In the genomic region with DNA sequence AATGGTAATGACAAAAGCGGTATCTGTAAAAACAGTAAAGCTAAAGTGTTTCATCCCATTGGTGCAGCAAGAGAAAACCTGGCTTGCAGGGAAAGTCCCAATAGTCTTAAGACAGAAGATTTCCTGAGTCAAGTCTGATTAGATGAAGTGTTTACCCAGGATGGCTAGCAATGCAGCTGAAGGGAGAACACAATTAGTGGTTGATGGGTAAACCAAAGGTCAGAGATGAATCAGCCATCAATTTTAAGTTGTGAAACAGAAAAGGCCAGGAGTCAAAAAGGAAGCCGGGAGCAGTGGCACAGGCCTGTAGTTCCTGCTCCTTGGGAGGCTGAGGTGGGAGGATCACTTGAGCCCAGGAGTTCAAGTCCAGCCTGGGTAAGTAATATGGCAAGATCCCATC, we compare ENCODE assay signal across 11 cellular contexts. TPM values are rescaled to one million over a fixed set of nuclear protein-coding genes. Genes with fewer than 3 reads are reported as not detected.
DNase-seq lines count a peak whose midpoint lies in the region; ATAC-seq, FAIRE-seq and TF ChIP-seq lines count a peak whose summit lies in the region.
"Had no signal": no experiment of that assay in that cellular context is flagged by ENCODE, and none has a peak within 500 bp of the region (broad histone marks: within the 10 kb centered on the region; RNA-seq: fewer than 3 reads in every experiment).

No MANE protein-coding gene starts in this region.

- peak; percentile 63 for ATAC-seq in HG03442 (IDR thresholded peaks at IDR 0.05; ENCODE audit: unreplicated experiment)
- ATAC-seq in HepG2, result peak; percentile 17; the same call in 1 of the 3 replicates
- ATAC-seq in WTC11, result no peak
- ATAC-seq in lower lobe of right lung, result no peak

- CTCF ChIA-PET in Calu3 (lab: Charles Lee) (no interaction called here), HepG2 (lab: Yijun Ruan, JAX; ENCODE audit: low intra/inter-chr PET ratio, low total read pairs) (no interaction called here), WTC11 (lab: Charles Lee) (no interaction called here)

- no peaks in the 10 kb centered on the region for H3K27me3 Mint-ChIP-seq in Calu3 (ENCODE audit: unreplicated experiment)
- H3K27me3 Mint-ChIP-seq in WTC11 (ENCODE audit: low read depth), result no peaks in the 10 kb centered on the region

- H3K36me3 Mint-ChIP-seq in Calu3 (ENCODE audit: insufficient read depth, unreplicated experiment) (peaks cover 48% of the 10 kb centered on the region), WTC11 (peaks cover 76% of the 10 kb centered on the region)

- no peak for FAIRE-seq in HepG2 (lab: Jason Lieb, UNC)

- H3K9ac ChIP-seq in HepG2 (ENCODE audit: insufficient read depth, low read depth, low read length), result no peak overlapping the region

- no peaks in the 10 kb centered on the region for H3K79me2 ChIP-seq in HepG2 (ENCODE audit: insufficient read depth, low read length)

- TF ChIP-seq RAD21 in HepG2 (CRISPR knock-in tag; IDR thresholded peaks at IDR 0.05), result no peak

- 92% methylated on average over 2 of the region's 2 CpGs for WGBS in HepG2 (ENCODE audit: low lambda C conversion rate)
- 82 to 92% methylated on average over 2 of the region's 2 CpGs for WGBS in transverse colon (ENCODE audit: low coverage in 1 of 2), 2 donors

- TF ChIP-seq EP300 in HepG2 (IDR thresholded peaks at IDR 0.05; ENCODE audit: low read depth in 2 of 2, low read length in 2 of 2) (no peak), HepG2 (CRISPR knock-in tag; IDR thresholded peaks at IDR 0.05; ENCODE audit: borderline replicate concordance) (no peak), transverse colon (IDR thresholded peaks at IDR 0.05; ENCODE audit: low read depth) (no peak)

- H3K27ac ChIP-seq in HepG2 (ENCODE audit: extremely low read length, insufficient read depth, low read length) (no peak overlapping the region), transverse colon (no peak overlapping the region), lower lobe of right lung (no peak overlapping the region)

- peaks cover 63 to 96% of the 10 kb centered on the region in 2 experiments for H3K36me3 ChIP-seq in HepG2 (replicated peaks in 1 of 2; ENCODE audit: control insufficient read depth in 1 of 2, insufficient read depth in 2 of 2, low read length in 2 of 2)
- peaks cover 0 to 94% (median 40%) of the 10 kb centered on the region in 4 donors for H3K36me3 ChIP-seq in transverse colon
- peaks cover 97% of the 10 kb centered on the region for H3K36me3 ChIP-seq in lower lobe of right lung

- peaks cover 3% of the 10 kb centered on the region; the same call in 1 of the 2 replicates for H4K20me1 ChIP-seq in HepG2 (ENCODE audit: insufficient read depth, low read length)

- H3K4me3 ChIP-seq in astrocyte of the spinal cord (ENCODE audit: low read depth, low read length) (no peak overlapping the region), HepG2 (replicated peaks in 1 of 3; ENCODE audit: insufficient read depth in 1 of 3, low read depth in 2 of 3, low read length in 3 of 3) (no peak overlapping the region), transverse colon (no peak overlapping the region), lower lobe of right lung (no peak overlapping the region)

- H3K4me1 Mint-ChIP-seq in Calu3 (ENCODE audit: low read depth, unreplicated experiment) (peaks cover 10% of the 10 kb centered on the region), WTC11 (no peaks in the 10 kb centered on the region)

- POLR2A ChIA-PET in HepG2 (lab: Yijun Ruan, JAX) (interaction anchor here (1.2 to 1.8 kb wide), 2 partner anchors 53 to 63 kb away, joined by 3 to 5 read pairs; a partner anchor contains a TSS), WTC11 (lab: Charles Lee) (no interaction called here)

- BruUV-seq in Calu3 (replicated peaks; lab: Mats Ljungman, UMichigan), result no TSS peak
- BruUV-seq in HepG2 (replicated peaks; lab: Mats Ljungman, UMichigan), result no TSS peak

- TF ChIP-seq POLR2A in HepG2 (IDR thresholded peaks at IDR 0.05; ENCODE audit: insufficient read depth in 1 of 2, low read depth in 2 of 2, low read length in 2 of 2) (no peak), transverse colon (IDR thresholded peaks at IDR 0.05) (no peak)

- H3K4me3 Mint-ChIP-seq in Calu3 (ENCODE audit: low read depth, unreplicated experiment) (no peak overlapping the region), WTC11 (no peak overlapping the region)

- H3K27me3 ChIP-seq in HepG2 (ENCODE audit: control insufficient read depth in 1 of 2, insufficient read depth in 2 of 2, low read length in 2 of 2) (no peaks in the 10 kb centered on the region), transverse colon (no peaks in the 10 kb centered on the region), lower lobe of right lung (ENCODE audit: low read depth) (no peaks in the 10 kb centered on the region)

- peak overlapping the region; percentile 1 for H3K27ac Mint-ChIP-seq in Calu3 (ENCODE audit: unreplicated experiment)
- H3K27ac Mint-ChIP-seq in WTC11, result no peak overlapping the region

- DNase-seq in Calu3 (peak; percentile 39), astrocyte of the spinal cord (ENCODE audit: low read depth, low spot score) (peak; percentile 68), HepG2 (ENCODE audit: low spot score) (no peak), WTC11 (ENCODE audit: low spot score) (no peak), transverse colon (no peak), lower lobe of right lung (no peak), iPS-NIHi11 (ENCODE audit: low spot score) (no peak)
- DNase-seq: activated effector memory CD4-positive, alpha-beta T cell treated with Interleukin-2 at 50 U/mL for 16 hours; KBM-7; T-helper 9 cell had no signal

- H3K4me1 ChIP-seq in HepG2 (ENCODE audit: insufficient read depth, low read length) (0 out of 2 replicates have a peak, but pooled peaks cover 10% of the 10 kb centered on the region), transverse colon (no peaks in the 10 kb centered on the region), lower lobe of right lung (no peaks in the 10 kb centered on the region)

- in situ Hi-C loops in astrocyte of the spinal cord (cut with HindIII; ENCODE audit: low sequenced_read_pairs) (no loop called here), HepG2 (cut with HindIII; ENCODE audit: extremely low pct_ligation_motif_present, low pct_unique_long_range_greater_than_20kb) (no loop called here), transverse colon (cut with MboI; ENCODE audit: low pct_ligation_motif_present in 1 of 4, low pct_unique_long_range_greater_than_20kb in 1 of 4, low sequenced_read_pairs in 3 of 4) (no loop called here)

- TF ChIP-seq CTCF in Calu3 (IDR thresholded peaks at IDR 0.05; ENCODE audit: unreplicated experiment) (no peak), astrocyte of the spinal cord (IDR thresholded peaks at IDR 0.05; ENCODE audit: low read depth, low read length) (no peak), HepG2 (CRISPR knock-in tag; IDR thresholded peaks at IDR 0.05) (no peak), WTC11 (IDR thresholded peaks at IDR 0.05) (no peak), transverse colon (IDR thresholded peaks at IDR 0.05) (no peak), lower lobe of right lung (IDR thresholded peaks at IDR 0.05) (no peak)

- H3K9me3 Mint-ChIP-seq in Calu3 (ENCODE audit: low read depth, unreplicated experiment), result peaks cover 3% of the 10 kb centered on the region
- H3K9me3 Mint-ChIP-seq in WTC11, result peaks cover 4% of the 10 kb centered on the region; the same call in 1 of the 2 replicates

- H3K4me2 ChIP-seq in HepG2 (ENCODE audit: low read depth, low read length), result no peak overlapping the region

- no peak overlapping the region for H2AFZ ChIP-seq in HepG2 (ENCODE audit: low read length)

- no peaks in the 10 kb centered on the region for H3K9me3 ChIP-seq in HepG2 (ENCODE audit: low read length)
- peaks cover 1 to 4% of the 10 kb centered on the region in 2 donors for H3K9me3 ChIP-seq in transverse colon
- H3K9me3 ChIP-seq in lower lobe of right lung, result peaks cover 5% of the 10 kb centered on the region

- intact Hi-C loops in Calu3 (cut with micrococcal nuclease; ENCODE audit: unreplicated experiment) (no loop called here), HepG2 (cut with micrococcal nuclease; ENCODE audit: unreplicated experiment) (no loop called here), transverse colon (cut with DNase I; ENCODE audit: low total_unique reads) (no loop called here), lower lobe of right lung (cut with DNase I) (no loop called here)

TF ChIP-seq in HepG2, 621 proteins besides CTCF, POLR2A, EP300 and RAD21 (continues in another document):
- no peak for TF ChIP-seq SP4 (CRISPR knock-in tag; IDR thresholded peaks at IDR 0.05)
- no peak for TF ChIP-seq KDM3A (CRISPR knock-in tag; IDR thresholded peaks at IDR 0.05; ENCODE audit: low read depth)
- TF ChIP-seq HNF4A (CRISPR knock-in tag; IDR thresholded peaks at IDR 0.05), result peak; percentile 11; the same call in 1 of the 2 replicates

TF ChIP-seq in WTC11, 78 proteins besides CTCF, POLR2A, EP300 and RAD21 (continues in another document):
- no peak for TF ChIP-seq ZNF396 (CRISPR knock-in tag; IDR thresholded peaks at IDR 0.05; ENCODE audit: borderline replicate concordance)

RNA-seq across cellular contexts. Expression of a gene that starts 52.6 kb away (rescaled TPM):
- 37.5 and 48.0 TPM in 2 replicates for total RNA-seq in Calu3 (2022)
- total RNA-seq in HepG2 (2016; rRNA removed; fragmentation: Illumina TruSeq; extraction: Trizol), result 887 and 1,365 TPM in 2 replicates
- 59.6 and 60.8 TPM in 2 replicates for total RNA-seq in HepG2 (2016; cell fraction: cytosol; rRNA removed; fragmentation: Illumina TruSeq; extraction: Trizol; ENCODE audit: low read depth)
- 902 and 1,277 TPM in 2 replicates for total RNA-seq in HepG2 (2016; cell fraction: insoluble cytoplasmic fraction; rRNA removed; fragmentation: Illumina TruSeq; extraction: Trizol)
- 219 and 221 TPM in 2 replicates for total RNA-seq in HepG2 (2016; cell fraction: membrane; rRNA removed; fragmentation: Illumina TruSeq; extraction: Trizol)
- total RNA-seq in HepG2 (2016; cell fraction: nucleus; rRNA removed; fragmentation: Illumina TruSeq; extraction: Trizol), result 448 and 490 TPM in 2 replicates
- polyA plus RNA-seq in HepG2 (2011; rRNA removed), result 372 and 403 TPM in 2 replicates
- polyA plus RNA-seq in HepG2 (2011; cell fraction: cytosol; rRNA removed), result 263 and 365 TPM in 2 replicates
- polyA plus RNA-seq in HepG2 (2011; cell fraction: nucleus; rRNA removed), result 164 TPM in 2 replicates
- 336 and 361 TPM in 2 replicates for polyA plus RNA-seq in HepG2 (2012)
- polyA plus RNA-seq in HepG2 (2016; cell fraction: cytosol; fragmentation: Illumina TruSeq; extraction: Trizol; ENCODE audit: low read depth), result 11.9 and 12.8 TPM in 2 replicates
- 491 and 533 TPM in 2 replicates for polyA plus RNA-seq in HepG2 (2016; cell fraction: insoluble cytoplasmic fraction; fragmentation: Illumina TruSeq; extraction: Trizol; ENCODE audit: low read depth)
- 53.5 and 58.9 TPM in 2 replicates for polyA plus RNA-seq in HepG2 (2016; cell fraction: membrane; fragmentation: Illumina TruSeq; extraction: Trizol; ENCODE audit: low read depth)
- 175 and 191 TPM in 2 replicates for polyA plus RNA-seq in HepG2 (2016; cell fraction: nucleus; fragmentation: Illumina TruSeq; extraction: Trizol; ENCODE audit: insufficient read depth, low read depth)
- 120 and 863 TPM in 2 replicates for polyA minus RNA-seq in HepG2 (2011; rRNA and poly(A)+ RNA removed; ENCODE audit: low replicate concordance)
- 860 and 1,029 TPM in 2 replicates for polyA minus RNA-seq in HepG2 (2011; cell fraction: cytosol; rRNA and poly(A)+ RNA removed)
- polyA minus RNA-seq in HepG2 (2011; cell fraction: nucleus; rRNA and poly(A)+ RNA removed), result 974 and 1,148 TPM in 2 replicates
- total RNA-seq in WTC11 (2021), result 56.0 to 62.9 TPM (median 56.4 TPM) in 3 replicates
- 100 to 1,000 TPM in 3 of 4 donors, 10 to 100 TPM in 1; 88.6 to 290 (median 162) TPM for total RNA-seq in transverse colon
- 56.7 TPM for total RNA-seq in lower lobe of right lung

Comparison
In these comparisons a context has a peak if more than half of its experiments do, and no peak if none do; other contexts are left out.
1. DNase-seq: peak in Calu3 (single experiment) and astrocyte of the spinal cord (single experiment); none in HepG2 (single experiment), WTC11 (single experiment), transverse colon (single experiment), lower lobe of right lung (single experiment) and iPS-NIHi11 (single experiment).
2. ATAC-seq: peak in HG03442 (single experiment) and HepG2 (single experiment); none in WTC11 (single experiment) and lower lobe of right lung (0 of 2).